In genomic region chr2:96817882-96818281, GRCh38 we compare ENCODE assay signal across 8 cellular contexts. TPM values are rescaled to one million over a fixed set of nuclear protein-coding genes. Genes with fewer than 3 reads are reported as not detected.
DNase-seq lines count a peak whose midpoint lies in the region; ATAC-seq, FAIRE-seq and TF ChIP-seq lines count a peak whose summit lies in the region.

No MANE protein-coding gene starts in this region.

- peaks cover 51% of the 10 kb centered on the region for H4K20me1 ChIP-seq in HepG2 (ENCODE audit: insufficient read depth, low read length)

- no peak overlapping the region for H2AFZ ChIP-seq in HepG2 (ENCODE audit: low read length)

- ATAC-seq in activated CD4-positive, alpha-beta T cell treated with anti-CD3 and anti-CD28 coated beads for 36 hours = no peak
- no peak for ATAC-seq in activated CD8-positive, alpha-beta T cell treated with anti-CD3 and anti-CD28 coated beads for 36 hours
- ATAC-seq in HepG2 = no peak
- no peak for ATAC-seq in HG02852 (IDR thresholded peaks at IDR 0.05; ENCODE audit: unreplicated experiment)

- peak overlapping the region; percentile 87 for H3K9ac ChIP-seq in HepG2 (ENCODE audit: insufficient read depth, low read depth, low read length)

- peaks cover 3 to 24% of the 10 kb centered on the region in 2 experiments; a peak in 4 of 5 replicates for H3K36me3 ChIP-seq in HepG2 (replicated peaks in 1 of 2; ENCODE audit: control insufficient read depth in 1 of 2, insufficient read depth in 2 of 2, low read length in 2 of 2)

- CTCF ChIA-PET in activated CD4-positive, alpha-beta T cell treated with anti-CD3 and anti-CD28 coated beads for 36 hours (lab: Charles Lee) = interaction anchor here (1.4 kb wide), 1 partner anchor 137 kb away, joined by 3 read pairs; no protein-coding TSS in a partner anchor
- CTCF ChIA-PET in activated CD8-positive, alpha-beta T cell treated with anti-CD3 and anti-CD28 coated beads for 36 hours (lab: Charles Lee) = interaction anchor here (1.1 to 7.0 kb wide), 6 partner anchors 18 to 180 kb away, joined by 3 to 40 read pairs (median 4); partner anchors contain the start of genes ANKRD39, CNNM4 and KANSL3
- CTCF ChIA-PET in HepG2 (lab: Yijun Ruan, JAX; ENCODE audit: low intra/inter-chr PET ratio, low total read pairs) = no interaction called here

- no peaks in the 10 kb centered on the region for H3K27me3 Mint-ChIP-seq in activated CD4-positive, alpha-beta T cell treated with anti-CD3 and anti-CD28 coated beads for 36 hours
- H3K27me3 Mint-ChIP-seq in activated CD8-positive, alpha-beta T cell treated with anti-CD3 and anti-CD28 coated beads for 36 hours = no peaks in the 10 kb centered on the region

- peak overlapping the region; percentile 32 for H3K27ac Mint-ChIP-seq in activated CD4-positive, alpha-beta T cell treated with anti-CD3 and anti-CD28 coated beads for 36 hours
- H3K27ac Mint-ChIP-seq in activated CD8-positive, alpha-beta T cell treated with anti-CD3 and anti-CD28 coated beads for 36 hours = no peak overlapping the region

- peak overlapping the region; percentile 67 to 91 (median 87) for H3K4me3 ChIP-seq in HepG2 (replicated peaks in 1 of 3; ENCODE audit: insufficient read depth in 1 of 3, low read depth in 2 of 3, low read length in 3 of 3)

- TF ChIP-seq CTCF in activated CD8-positive, alpha-beta T cell treated with anti-CD3 and anti-CD28 coated beads for 36 hours (IDR thresholded peaks at IDR 0.05) = no peak
- TF ChIP-seq CTCF in HepG2 (CRISPR knock-in tag; IDR thresholded peaks at IDR 0.05) = no peak

- TSS peak; percentile 42 for BruUV-seq in HepG2 (replicated peaks; lab: Mats Ljungman, UMichigan)

- TF ChIP-seq POLR2A in HepG2 (IDR thresholded peaks at IDR 0.05; ENCODE audit: insufficient read depth in 1 of 2, low read depth in 2 of 2, low read length in 2 of 2) = no peak

- H3K36me3 Mint-ChIP-seq in activated CD4-positive, alpha-beta T cell treated with anti-CD3 and anti-CD28 coated beads for 36 hours (ENCODE audit: low read depth) = peaks cover 16% of the 10 kb centered on the region
- H3K36me3 Mint-ChIP-seq in activated CD8-positive, alpha-beta T cell treated with anti-CD3 and anti-CD28 coated beads for 36 hours (ENCODE audit: low read depth) = peaks cover 10% of the 10 kb centered on the region

- WGBS in HepG2 (ENCODE audit: low lambda C conversion rate) = 25% methylated on average over 8 of the region's 8 CpGs

- H3K4me2 ChIP-seq in HepG2 (ENCODE audit: low read depth, low read length) = peak overlapping the region; percentile 100

- no peaks in the 10 kb centered on the region for H3K9me3 ChIP-seq in HepG2 (ENCODE audit: low read length)

- peaks cover 67% of the 10 kb centered on the region for H3K79me2 ChIP-seq in HepG2 (ENCODE audit: insufficient read depth, low read length)

- POLR2A ChIA-PET in activated CD4-positive, alpha-beta T cell treated with anti-CD3 and anti-CD28 coated beads for 36 hours (lab: Charles Lee) = no interaction called here
- POLR2A ChIA-PET in activated CD8-positive, alpha-beta T cell treated with anti-CD3 and anti-CD28 coated beads for 36 hours (lab: Charles Lee) = interaction anchor here (1.1 to 1.4 kb wide), 2 partner anchors 18 to 179 kb away, joined by 3 to 4 read pairs; no protein-coding TSS in a partner anchor
- POLR2A ChIA-PET in HepG2 (lab: Yijun Ruan, JAX) = interaction anchor here (0.9 to 7.4 kb wide), 9 partner anchors 8 to 59 kb away, joined by 3 to 99 read pairs (median 4); partner anchors contain the start of genes ANKRD39 and SEMA4C

- H3K4me1 ChIP-seq in HepG2 (ENCODE audit: insufficient read depth, low read length) = peaks cover 70% of the 10 kb centered on the region

- no peak for TF ChIP-seq RAD21 in HepG2 (CRISPR knock-in tag; IDR thresholded peaks at IDR 0.05)

- in situ Hi-C loops in HepG2 (cut with HindIII; ENCODE audit: extremely low pct_ligation_motif_present, low pct_unique_long_range_greater_than_20kb) = no loop called here

- peak overlapping the region; percentile 79 for H3K4me3 Mint-ChIP-seq in activated CD4-positive, alpha-beta T cell treated with anti-CD3 and anti-CD28 coated beads for 36 hours
- peak overlapping the region; percentile 80 for H3K4me3 Mint-ChIP-seq in activated CD8-positive, alpha-beta T cell treated with anti-CD3 and anti-CD28 coated beads for 36 hours

- peak; percentile 34 for FAIRE-seq in HepG2 (lab: Jason Lieb, UNC)

- TF ChIP-seq EP300 in HepG2 (IDR thresholded peaks at IDR 0.05; ENCODE audit: low read depth in 2 of 2, low read length in 2 of 2) (no peak), HepG2 (CRISPR knock-in tag; IDR thresholded peaks at IDR 0.05; ENCODE audit: borderline replicate concordance) (no peak)

- peak overlapping the region; percentile 83 for H3K27ac ChIP-seq in HepG2 (ENCODE audit: extremely low read length, insufficient read depth, low read length)
- H3K27ac ChIP-seq in substantia nigra (ENCODE audit: low read depth, low read length, poor library complexity, severe bottlenecking) = peak overlapping the region; percentile 37
- no peak overlapping the region for H3K27ac ChIP-seq in caudate nucleus (ENCODE audit: low read depth, low read length)

- H3K27me3 ChIP-seq in HepG2 (ENCODE audit: control insufficient read depth in 1 of 2, insufficient read depth in 2 of 2, low read length in 2 of 2) = no peaks in the 10 kb centered on the region; a peak in 1 of 5 replicates

- H3K4me1 Mint-ChIP-seq in activated CD4-positive, alpha-beta T cell treated with anti-CD3 and anti-CD28 coated beads for 36 hours = peaks cover 51% of the 10 kb centered on the region
- H3K4me1 Mint-ChIP-seq in activated CD8-positive, alpha-beta T cell treated with anti-CD3 and anti-CD28 coated beads for 36 hours (ENCODE audit: low read depth) = peaks cover 52% of the 10 kb centered on the region

- DNase-seq in activated CD4-positive, alpha-beta T cell treated with anti-CD3 and anti-CD28 coated beads for 36 hours = no peak
- no peak for DNase-seq in activated CD4-positive, alpha-beta T cell treated with anti-CD3 and anti-CD28 coated beads, Interleukin-2, amount 50 U/mL, for 4 hours
- DNase-seq in activated CD8-positive, alpha-beta T cell treated with anti-CD3 and anti-CD28 coated beads for 36 hours = no peak
- DNase-seq in HepG2 (ENCODE audit: low spot score) (no peak), substantia nigra (lab: John Stamatoyannopoulos, UW) (no peak), NK-92 (lab: John Stamatoyannopoulos, UW; ENCODE audit: unreplicated experiment) (no peak), caudate nucleus (lab: John Stamatoyannopoulos, UW) (no peak)

- intact Hi-C loops in activated CD4-positive, alpha-beta T cell treated with anti-CD3 and anti-CD28 coated beads for 36 hours (cut with DNase I, micrococcal nuclease) = loop anchor here (2.0 to 5.0 kb wide), 8 partner anchors 15 to 826 kb away; partner anchors contain the start of genes ANKRD36C (in 1 of the 2), ARID5A (in 1 of the 2), CNNM4 (in 1 of the 2) and KANSL3 (in 1 of the 2)
- intact Hi-C loops in activated CD8-positive, alpha-beta T cell treated with anti-CD3 and anti-CD28 coated beads for 36 hours (cut with micrococcal nuclease) = no loop called here
- intact Hi-C loops in HepG2 (cut with micrococcal nuclease; ENCODE audit: unreplicated experiment) = loop anchor here (2.0 to 5.0 kb wide), 4 partner anchors 39 to 216 kb away; partner anchors contain the start of genes CNNM4 and KANSL3

- no peaks in the 10 kb centered on the region for H3K9me3 Mint-ChIP-seq in activated CD4-positive, alpha-beta T cell treated with anti-CD3 and anti-CD28 coated beads for 36 hours (ENCODE audit: low read depth)
- no peaks in the 10 kb centered on the region for H3K9me3 Mint-ChIP-seq in activated CD8-positive, alpha-beta T cell treated with anti-CD3 and anti-CD28 coated beads for 36 hours

RNA-seq across cellular contexts. Expression of gene CNNM3, which starts 1.8 kb away (rescaled TPM):
- 10 to 100 TPM; 19.2 to 31.2 TPM for total RNA-seq in activated CD4-positive, alpha-beta T cell treated with anti-CD3 and anti-CD28 coated beads for 36 hours
- 10 to 100 TPM; 15.8 to 19.3 TPM for total RNA-seq in activated CD8-positive, alpha-beta T cell treated with anti-CD3 and anti-CD28 coated beads for 36 hours
- 8.4 and 21.2 TPM in 2 replicates for total RNA-seq in HepG2 (2016; rRNA removed; fragmentation: Illumina TruSeq; extraction: Trizol)
- 5.5 and 5.9 TPM in 2 replicates for total RNA-seq in HepG2 (2016; cell fraction: cytosol; rRNA removed; fragmentation: Illumina TruSeq; extraction: Trizol; ENCODE audit: low read depth)
- 6.5 and 21.5 TPM in 2 replicates for total RNA-seq in HepG2 (2016; cell fraction: insoluble cytoplasmic fraction; rRNA removed; fragmentation: Illumina TruSeq; extraction: Trizol)
- total RNA-seq in HepG2 (2016; cell fraction: membrane; rRNA removed; fragmentation: Illumina TruSeq; extraction: Trizol) = 8.5 and 9.2 TPM in 2 replicates
- 22.7 and 27.7 TPM in 2 replicates for total RNA-seq in HepG2 (2016; cell fraction: nucleus; rRNA removed; fragmentation: Illumina TruSeq; extraction: Trizol)
- 27.9 and 43.4 TPM in 2 replicates for polyA plus RNA-seq in HepG2 (2011; rRNA removed)
- polyA plus RNA-seq in HepG2 (2011; cell fraction: cytosol; rRNA removed) = 24.2 and 26.5 TPM in 2 replicates
- 68.4 and 71.2 TPM in 2 replicates for polyA plus RNA-seq in HepG2 (2011; cell fraction: nucleus; rRNA removed)
- 35.8 and 38.5 TPM in 2 replicates for polyA plus RNA-seq in HepG2 (2012)
- polyA plus RNA-seq in HepG2 (2016; cell fraction: cytosol; fragmentation: Illumina TruSeq; extraction: Trizol; ENCODE audit: low read depth) = 4.3 and 4.5 TPM in 2 replicates
- polyA plus RNA-seq in HepG2 (2016; cell fraction: insoluble cytoplasmic fraction; fragmentation: Illumina TruSeq; extraction: Trizol; ENCODE audit: low read depth) = 11.7 and 14.4 TPM in 2 replicates
- polyA plus RNA-seq in HepG2 (2016; cell fraction: membrane; fragmentation: Illumina TruSeq; extraction: Trizol; ENCODE audit: low read depth) = 10.0 and 11.0 TPM in 2 replicates
- polyA plus RNA-seq in HepG2 (2016; cell fraction: nucleus; fragmentation: Illumina TruSeq; extraction: Trizol; ENCODE audit: insufficient read depth, low read depth) = 48.6 and 52.0 TPM in 2 replicates
- 49.9 and 152 TPM in 2 replicates for polyA minus RNA-seq in HepG2 (2011; rRNA and poly(A)+ RNA removed; ENCODE audit: low replicate concordance)
- 50.4 and 69.9 TPM in 2 replicates for polyA minus RNA-seq in HepG2 (2011; cell fraction: cytosol; rRNA and poly(A)+ RNA removed)
- polyA minus RNA-seq in HepG2 (2011; cell fraction: nucleus; rRNA and poly(A)+ RNA removed) = 56.1 and 70.2 TPM in 2 replicates

RNA-seq across cellular contexts. Expression of gene ANKRD23, which starts 25.9 kb away (rescaled TPM):
- 1 to 10 TPM; 5.1 to 5.3 TPM for total RNA-seq in activated CD4-positive, alpha-beta T cell treated with anti-CD3 and anti-CD28 coated beads for 36 hours
- total RNA-seq in activated CD8-positive, alpha-beta T cell treated with anti-CD3 and anti-CD28 coated beads for 36 hours = 1 to 10 TPM; 5.3 to 5.7 TPM
- total RNA-seq in HepG2 (2016; rRNA removed; fragmentation: Illumina TruSeq; extraction: Trizol) = 0.35 and 1.5 TPM in 2 replicates
- 0.35 and 0.51 TPM in 2 replicates for total RNA-seq in HepG2 (2016; cell fraction: cytosol; rRNA removed; fragmentation: Illumina TruSeq; extraction: Trizol; ENCODE audit: low read depth)
- total RNA-seq in HepG2 (2016; cell fraction: insoluble cytoplasmic fraction; rRNA removed; fragmentation: Illumina TruSeq; extraction: Trizol) = 0.61 and 2.2 TPM in 2 replicates
- total RNA-seq in HepG2 (2016; cell fraction: membrane; rRNA removed; fragmentation: Illumina TruSeq; extraction: Trizol) = 0.77 and 0.90 TPM in 2 replicates
- 2.3 and 2.8 TPM in 2 replicates for total RNA-seq in HepG2 (2016; cell fraction: nucleus; rRNA removed; fragmentation: Illumina TruSeq; extraction: Trizol)
- polyA plus RNA-seq in HepG2 (2011; rRNA removed) = 1.6 and 2.7 TPM in 2 replicates
- 0.71 and 0.90 TPM in 2 replicates for polyA plus RNA-seq in HepG2 (2011; cell fraction: cytosol; rRNA removed)
- polyA plus RNA-seq in HepG2 (2011; cell fraction: nucleus; rRNA removed) = 17.9 and 22.1 TPM in 2 replicates
- 0.72 and 2.1 TPM in 2 replicates for polyA plus RNA-seq in HepG2 (2012)
- polyA plus RNA-seq in HepG2 (2016; cell fraction: cytosol; fragmentation: Illumina TruSeq; extraction: Trizol; ENCODE audit: low read depth) = 0.47 and 0.50 TPM in 2 replicates
- polyA plus RNA-seq in HepG2 (2016; cell fraction: insoluble cytoplasmic fraction; fragmentation: Illumina TruSeq; extraction: Trizol; ENCODE audit: low read depth) = 0.32 and 0.50 TPM in 2 replicates
- 0.47 and 0.74 TPM in 2 replicates for polyA plus RNA-seq in HepG2 (2016; cell fraction: membrane; fragmentation: Illumina TruSeq; extraction: Trizol; ENCODE audit: low read depth)
- 9.2 and 10.4 TPM in 2 replicates for polyA plus RNA-seq in HepG2 (2016; cell fraction: nucleus; fragmentation: Illumina TruSeq; extraction: Trizol; ENCODE audit: insufficient read depth, low read depth)
- 1.6 and 5.1 TPM in 2 replicates for polyA minus RNA-seq in HepG2 (2011; rRNA and poly(A)+ RNA removed; ENCODE audit: low replicate concordance)
- not detected in 2 replicates for polyA minus RNA-seq in HepG2 (2011; cell fraction: cytosol; rRNA and poly(A)+ RNA removed)
- 3.9 and 4.1 TPM in 2 replicates for polyA minus RNA-seq in HepG2 (2011; cell fraction: nucleus; rRNA and poly(A)+ RNA removed)

RNA-seq across cellular contexts. Expression of gene ANKRD39, which starts 39.9 kb away (rescaled TPM):
- 10 to 100 TPM; 23.0 to 23.6 TPM for total RNA-seq in activated CD4-positive, alpha-beta T cell treated with anti-CD3 and anti-CD28 coated beads for 36 hours
- total RNA-seq in activated CD8-positive, alpha-beta T cell treated with anti-CD3 and anti-CD28 coated beads for 36 hours = 10 to 100 TPM; 22.6 TPM
- total RNA-seq in HepG2 (2016; rRNA removed; fragmentation: Illumina TruSeq; extraction: Trizol) = 23.2 and 26.7 TPM in 2 replicates
- total RNA-seq in HepG2 (2016; cell fraction: cytosol; rRNA removed; fragmentation: Illumina TruSeq; extraction: Trizol; ENCODE audit: low read depth) = 40.7 and 45.8 TPM in 2 replicates
- 26.3 and 27.1 TPM in 2 replicates for total RNA-seq in HepG2 (2016; cell fraction: insoluble cytoplasmic fraction; rRNA removed; fragmentation: Illumina TruSeq; extraction: Trizol)
- total RNA-seq in HepG2 (2016; cell fraction: membrane; rRNA removed; fragmentation: Illumina TruSeq; extraction: Trizol) = 37.4 and 41.3 TPM in 2 replicates
- total RNA-seq in HepG2 (2016; cell fraction: nucleus; rRNA removed; fragmentation: Illumina TruSeq; extraction: Trizol) = 10.3 and 11.7 TPM in 2 replicates
- 24.8 and 27.8 TPM in 2 replicates for polyA plus RNA-seq in HepG2 (2011; rRNA removed)
- polyA plus RNA-seq in HepG2 (2011; cell fraction: cytosol; rRNA removed) = 18.3 and 31.5 TPM in 2 replicates
- 24.2 and 29.2 TPM in 2 replicates for polyA plus RNA-seq in HepG2 (2011; cell fraction: nucleus; rRNA removed)
- polyA plus RNA-seq in HepG2 (2012) = 14.6 and 20.3 TPM in 2 replicates
- polyA plus RNA-seq in HepG2 (2016; cell fraction: cytosol; fragmentation: Illumina TruSeq; extraction: Trizol; ENCODE audit: low read depth) = 55.3 and 63.9 TPM in 2 replicates
- polyA plus RNA-seq in HepG2 (2016; cell fraction: insoluble cytoplasmic fraction; fragmentation: Illumina TruSeq; extraction: Trizol; ENCODE audit: low read depth) = 33.9 and 35.0 TPM in 2 replicates
- polyA plus RNA-seq in HepG2 (2016; cell fraction: membrane; fragmentation: Illumina TruSeq; extraction: Trizol; ENCODE audit: low read depth) = 40.8 and 47.0 TPM in 2 replicates
- 23.0 and 24.9 TPM in 2 replicates for polyA plus RNA-seq in HepG2 (2016; cell fraction: nucleus; fragmentation: Illumina TruSeq; extraction: Trizol; ENCODE audit: insufficient read depth, low read depth)
- 10.9 and 17.9 TPM in 2 replicates for polyA minus RNA-seq in HepG2 (2011; rRNA and poly(A)+ RNA removed; ENCODE audit: low replicate concordance)
- 4.6 and 5.6 TPM in 2 replicates for polyA minus RNA-seq in HepG2 (2011; cell fraction: cytosol; rRNA and poly(A)+ RNA removed)
- 8.2 and 14.2 TPM in 2 replicates for polyA minus RNA-seq in HepG2 (2011; cell fraction: nucleus; rRNA and poly(A)+ RNA removed)

RNA-seq across cellular contexts. Expression of gene SEMA4C, which starts 52.0 kb away (rescaled TPM):
- total RNA-seq in activated CD4-positive, alpha-beta T cell treated with anti-CD3 and anti-CD28 coated beads for 36 hours = 1 to 10 TPM; 7.5 to 9.6 TPM
- total RNA-seq in activated CD8-positive, alpha-beta T cell treated with anti-CD3 and anti-CD28 coated beads for 36 hours = 10 to 100 TPM; 10.4 to 12.4 TPM
- total RNA-seq in HepG2 (2016; rRNA removed; fragmentation: Illumina TruSeq; extraction: Trizol) = 11.3 and 25.9 TPM in 2 replicates
- 3.5 and 4.2 TPM in 2 replicates for total RNA-seq in HepG2 (2016; cell fraction: cytosol; rRNA removed; fragmentation: Illumina TruSeq; extraction: Trizol; ENCODE audit: low read depth)
- total RNA-seq in HepG2 (2016; cell fraction: insoluble cytoplasmic fraction; rRNA removed; fragmentation: Illumina TruSeq; extraction: Trizol) = 8.4 and 25.7 TPM in 2 replicates
- 10.9 and 11.4 TPM in 2 replicates for total RNA-seq in HepG2 (2016; cell fraction: membrane; rRNA removed; fragmentation: Illumina TruSeq; extraction: Trizol)
- total RNA-seq in HepG2 (2016; cell fraction: nucleus; rRNA removed; fragmentation: Illumina TruSeq; extraction: Trizol) = 22.1 and 28.3 TPM in 2 replicates
- polyA plus RNA-seq in HepG2 (2011; rRNA removed) = 46.6 and 69.2 TPM in 2 replicates
- 33.4 and 47.8 TPM in 2 replicates for polyA plus RNA-seq in HepG2 (2011; cell fraction: cytosol; rRNA removed)
- polyA plus RNA-seq in HepG2 (2011; cell fraction: nucleus; rRNA removed) = 135 and 157 TPM in 2 replicates
- 27.3 and 39.4 TPM in 2 replicates for polyA plus RNA-seq in HepG2 (2012)
- 1.0 and 1.2 TPM in 2 replicates for polyA plus RNA-seq in HepG2 (2016; cell fraction: cytosol; fragmentation: Illumina TruSeq; extraction: Trizol; ENCODE audit: low read depth)
- polyA plus RNA-seq in HepG2 (2016; cell fraction: insoluble cytoplasmic fraction; fragmentation: Illumina TruSeq; extraction: Trizol; ENCODE audit: low read depth) = 6.0 and 8.4 TPM in 2 replicates
- 3.1 and 3.2 TPM in 2 replicates for polyA plus RNA-seq in HepG2 (2016; cell fraction: membrane; fragmentation: Illumina TruSeq; extraction: Trizol; ENCODE audit: low read depth)
- 51.6 and 60.2 TPM in 2 replicates for polyA plus RNA-seq in HepG2 (2016; cell fraction: nucleus; fragmentation: Illumina TruSeq; extraction: Trizol; ENCODE audit: insufficient read depth, low read depth)
- polyA minus RNA-seq in HepG2 (2011; rRNA and poly(A)+ RNA removed; ENCODE audit: low replicate concordance) = 29.1 and 175 TPM in 2 replicates
- 41.8 and 45.0 TPM in 2 replicates for polyA minus RNA-seq in HepG2 (2011; cell fraction: cytosol; rRNA and poly(A)+ RNA removed)
- 25.8 and 31.7 TPM in 2 replicates for polyA minus RNA-seq in HepG2 (2011; cell fraction: nucleus; rRNA and poly(A)+ RNA removed)

RNA-seq across cellular contexts. Expression of gene CNNM4, which starts 57.2 kb away (rescaled TPM):
- 10 to 100 TPM in 1 of 2 experiments, 1 to 10 TPM in 1; 7.1 to 11.3 TPM for total RNA-seq in activated CD4-positive, alpha-beta T cell treated with anti-CD3 and anti-CD28 coated beads for 36 hours
- 1 to 10 TPM; 5.1 to 5.8 TPM for total RNA-seq in activated CD8-positive, alpha-beta T cell treated with anti-CD3 and anti-CD28 coated beads for 36 hours
- 3.0 and 5.9 TPM in 2 replicates for total RNA-seq in HepG2 (2016; rRNA removed; fragmentation: Illumina TruSeq; extraction: Trizol)
- 1.1 and 2.4 TPM in 2 replicates for total RNA-seq in HepG2 (2016; cell fraction: cytosol; rRNA removed; fragmentation: Illumina TruSeq; extraction: Trizol; ENCODE audit: low read depth)
- 2.3 and 6.5 TPM in 2 replicates for total RNA-seq in HepG2 (2016; cell fraction: insoluble cytoplasmic fraction; rRNA removed; fragmentation: Illumina TruSeq; extraction: Trizol)
- 2.0 and 2.2 TPM in 2 replicates for total RNA-seq in HepG2 (2016; cell fraction: membrane; rRNA removed; fragmentation: Illumina TruSeq; extraction: Trizol)
- total RNA-seq in HepG2 (2016; cell fraction: nucleus; rRNA removed; fragmentation: Illumina TruSeq; extraction: Trizol) = 6.5 and 8.1 TPM in 2 replicates
- polyA plus RNA-seq in HepG2 (2011; rRNA removed) = 8.4 and 9.8 TPM in 2 replicates
- polyA plus RNA-seq in HepG2 (2011; cell fraction: cytosol; rRNA removed) = 8.0 and 8.1 TPM in 2 replicates
- polyA plus RNA-seq in HepG2 (2011; cell fraction: nucleus; rRNA removed) = 9.1 and 9.4 TPM in 2 replicates
- 7.9 and 10.3 TPM in 2 replicates for polyA plus RNA-seq in HepG2 (2012)
- polyA plus RNA-seq in HepG2 (2016; cell fraction: cytosol; fragmentation: Illumina TruSeq; extraction: Trizol; ENCODE audit: low read depth) = 0.29 and 0.40 TPM in 2 replicates
- polyA plus RNA-seq in HepG2 (2016; cell fraction: insoluble cytoplasmic fraction; fragmentation: Illumina TruSeq; extraction: Trizol; ENCODE audit: low read depth) = 2.5 and 3.5 TPM in 2 replicates
- polyA plus RNA-seq in HepG2 (2016; cell fraction: membrane; fragmentation: Illumina TruSeq; extraction: Trizol; ENCODE audit: low read depth) = 0.74 and 1.2 TPM in 2 replicates
- polyA plus RNA-seq in HepG2 (2016; cell fraction: nucleus; fragmentation: Illumina TruSeq; extraction: Trizol; ENCODE audit: insufficient read depth, low read depth) = 11.8 and 13.7 TPM in 2 replicates
- polyA minus RNA-seq in HepG2 (2011; rRNA and poly(A)+ RNA removed; ENCODE audit: low replicate concordance) = 13.7 and 29.0 TPM in 2 replicates
- 9.9 and 11.2 TPM in 2 replicates for polyA minus RNA-seq in HepG2 (2011; cell fraction: cytosol; rRNA and poly(A)+ RNA removed)
- polyA minus RNA-seq in HepG2 (2011; cell fraction: nucleus; rRNA and poly(A)+ RNA removed) = 5.8 and 8.3 TPM in 2 replicates
